In genomic region chr18:59070181-59070912, GRCh38 we compare ENCODE assay signal across 8 cellular contexts.
DNase-seq lines count a peak whose midpoint lies in the region; ATAC-seq and TF ChIP-seq lines count a peak whose summit lies in the region.

No MANE protein-coding gene starts in this region.

- peaks cover 30% of the 10 kb centered on the region for H3K4me1 Mint-ChIP-seq in Calu3 (ENCODE audit: low read depth, unreplicated experiment)
- H3K4me1 Mint-ChIP-seq in type B pancreatic cell (ENCODE audit: unreplicated experiment): peaks cover 5% of the 10 kb centered on the region

- H2BK5ac ChIP-seq in trophoblast cell (ENCODE audit: low read depth, low read length, poor library complexity): no peak overlapping the region

- WGBS in trophoblast cell (ENCODE audit: extremely low coverage, insufficient coverage, insufficient read length): no CpG with 5 or more reads among the region's 19 CpGs

- H2AK5ac ChIP-seq in trophoblast cell (ENCODE audit: low read length): no peak overlapping the region

- H3K27ac Mint-ChIP-seq in Calu3 (ENCODE audit: unreplicated experiment) (no peak overlapping the region), type B pancreatic cell (no peak overlapping the region)

- TF ChIP-seq CTCF in Calu3 (IDR thresholded peaks at IDR 0.05; ENCODE audit: unreplicated experiment) (peak; percentile 94), type B pancreatic cell (conservative IDR thresholded peaks at IDR 0.05) (peak; percentile 93)

- no peaks in the 10 kb centered on the region for H3K36me3 Mint-ChIP-seq in Calu3 (ENCODE audit: insufficient read depth, unreplicated experiment)
- H3K36me3 Mint-ChIP-seq in type B pancreatic cell: no peaks in the 10 kb centered on the region

- H3K23ac ChIP-seq in trophoblast cell (ENCODE audit: low read length): no peak overlapping the region

- H3K9me3 ChIP-seq in trophoblast cell (ENCODE audit: insufficient read depth, low read depth, low read length): no peaks in the 10 kb centered on the region

- intact Hi-C loops in Calu3 (cut with micrococcal nuclease; ENCODE audit: unreplicated experiment): loop anchor here (1.0 to 10.0 kb wide), 3 partner anchors 289 to 546 kb away; no protein-coding TSS in a partner anchor

- H2BK12ac ChIP-seq in trophoblast cell (ENCODE audit: low read length): peak overlapping the region; percentile 20

- H4K91ac ChIP-seq in trophoblast cell (ENCODE audit: low read depth, low read length): no peak overlapping the region

- no peaks in the 10 kb centered on the region for H3K79me2 ChIP-seq in trophoblast cell (ENCODE audit: control insufficient read depth, insufficient read depth, low read length, poor library complexity)

- peaks cover 0 to 2% of the 10 kb centered on the region in 2 experiments for H3K4me1 ChIP-seq in trophoblast cell (ENCODE audit: control insufficient read depth in 1 of 2, insufficient read depth in 2 of 2, low read length in 2 of 2)

- H4K8ac ChIP-seq in trophoblast cell (ENCODE audit: low read depth, low read length): no peak overlapping the region

- no peak overlapping the region for H3K18ac ChIP-seq in trophoblast cell (ENCODE audit: low read length)

- no peaks in the 10 kb centered on the region for H3K36me3 ChIP-seq in trophoblast cell (ENCODE audit: control insufficient read depth in 1 of 2, insufficient read depth in 2 of 2, low read length in 2 of 2)

- H3K4me3 Mint-ChIP-seq in Calu3 (ENCODE audit: low read depth, unreplicated experiment): no peak overlapping the region
- no peak overlapping the region for H3K4me3 Mint-ChIP-seq in type B pancreatic cell

- CTCF ChIA-PET in Calu3 (lab: Charles Lee): interaction anchor here (0.6 to 2.5 kb wide), 12 partner anchors 12 to 302 kb away, joined by 3 to 43 read pairs (median 6); no protein-coding TSS in a partner anchor

- no peaks in the 10 kb centered on the region for H3K27me3 ChIP-seq in trophoblast cell (ENCODE audit: insufficient read depth, low read length)

- no TSS peak for BruUV-seq in Calu3 (replicated peaks; lab: Mats Ljungman, UMichigan)

- no peak overlapping the region for H3K9ac ChIP-seq in trophoblast cell (ENCODE audit: low read length)

- no peak overlapping the region for H3K27ac ChIP-seq in trophoblast cell (ENCODE audit: low read depth, low read length)

- no peak overlapping the region for H3K4ac ChIP-seq in trophoblast cell (ENCODE audit: low read depth, low read length)

- no peak overlapping the region for H3K14ac ChIP-seq in trophoblast cell (ENCODE audit: low read length)

- no peak overlapping the region for H2AFZ ChIP-seq in trophoblast cell (ENCODE audit: insufficient read depth, low read length, poor library complexity)

- no peak overlapping the region for H3K4me2 ChIP-seq in trophoblast cell (ENCODE audit: low read length)

- H3K9me3 Mint-ChIP-seq in Calu3 (ENCODE audit: low read depth, unreplicated experiment): peaks cover 2% of the 10 kb centered on the region
- H3K9me3 Mint-ChIP-seq in type B pancreatic cell: no peaks in the 10 kb centered on the region

- DNase-seq in Calu3 (peak; percentile 95), LHCN-M2 (ENCODE audit: low read depth) (peak; percentile 80), SK-N-DZ (ENCODE audit: low spot score) (peak; percentile 81), glomerular visceral epithelial cell (ENCODE audit: extremely low spot score) (peak; percentile 82), trophoblast cell (peak; percentile 57 to 91), type B pancreatic cell (ENCODE audit: extremely low spot score, unreplicated experiment) (peak; percentile 85)
- peak; percentile 37 to 70 (median 68) for DNase-seq in activated naive CD4-positive, alpha-beta T cell (lab: John Stamatoyannopoulos, UW)

- peak; percentile 56 for ATAC-seq in GM21717 (IDR thresholded peaks at IDR 0.05; ENCODE audit: unreplicated experiment)

- H3K4me3 ChIP-seq in trophoblast cell (ENCODE audit: low read depth, low read length): no peak overlapping the region

- no peak overlapping the region for H4K12ac ChIP-seq in trophoblast cell (ENCODE audit: low read depth, low read length)

- H2BK120ac ChIP-seq in trophoblast cell (ENCODE audit: insufficient read depth, low read length, poor library complexity): no peak overlapping the region

- H3K79me1 ChIP-seq in trophoblast cell (ENCODE audit: low read length): no peaks in the 10 kb centered on the region

- H3K27me3 Mint-ChIP-seq in Calu3 (ENCODE audit: unreplicated experiment) (no peaks in the 10 kb centered on the region), type B pancreatic cell (peaks cover 5% of the 10 kb centered on the region)
